Comparison of ENCODE assay signal across 8 cellular contexts in genomic region chr9:131366745-131367401, GRCh38. TPM values are rescaled to one million over a fixed set of nuclear protein-coding genes. Genes with fewer than 3 reads are reported as not detected.
DNase-seq lines count a peak whose midpoint lies in the region; ATAC-seq and TF ChIP-seq lines count a peak whose summit lies in the region.

No MANE protein-coding gene starts in this region.

- no peak overlapping the region for H3K18ac ChIP-seq in neuronal stem cell (ENCODE audit: low read length)

- no peak overlapping the region for H4K91ac ChIP-seq in neuronal stem cell (ENCODE audit: low read depth, low read length, poor library complexity)

- H3K27ac ChIP-seq in esophagus muscularis mucosa (replicated peaks in 1 of 4) (no peak overlapping the region), neuronal stem cell (replicated peaks; ENCODE audit: low read length) (no peak overlapping the region)

- H2BK12ac ChIP-seq in neuronal stem cell (ENCODE audit: low read length), result no peak overlapping the region

- H4K8ac ChIP-seq in neuronal stem cell (ENCODE audit: low read depth, low read length), result no peak overlapping the region

- intact Hi-C loops in esophagus muscularis mucosa (cut with DNase I), result loop anchor here (5.0 kb wide), 1 partner anchor 110 kb away; no protein-coding TSS in a partner anchor

- H2AFZ ChIP-seq in neuronal stem cell (ENCODE audit: low read length), result peak overlapping the region; percentile 62

- no peaks in the 10 kb centered on the region for H3K27me3 ChIP-seq in esophagus muscularis mucosa
- no peaks in the 10 kb centered on the region for H3K27me3 ChIP-seq in neuronal stem cell (ENCODE audit: control insufficient read depth in 3 of 3, insufficient read depth in 3 of 3, low read depth in 1 of 3, low read length in 3 of 3)

- no peak overlapping the region for H3K4ac ChIP-seq in neuronal stem cell (ENCODE audit: low read length)

- peak; percentile 62 for DNase-seq in EL
- DNase-seq in NCI-H69 (lab: John Stamatoyannopoulos, UW), result peak; percentile 60
- DNase-seq in esophagus muscularis mucosa (ENCODE audit: extremely low spot score), result no peak
- peak; percentile 36 for DNase-seq in neuronal stem cell (ENCODE audit: low spot score)
- no peak for DNase-seq in NCI-H345 treated with DMSO at 0.1 percent for 48 hours (lab: John Stamatoyannopoulos, UW; ENCODE audit: unreplicated experiment)
- no peak for DNase-seq in activated CD4-positive, alpha-beta T cell treated with anti-CD3 and anti-CD28 coated beads, Interleukin-2, amount 50 U/mL, for 1 hour

- H3K4me3 ChIP-seq in esophagus muscularis mucosa (no peak overlapping the region), neuronal stem cell (ENCODE audit: low read length in 2 of 2) (no peak overlapping the region)

- ATAC-seq in HG03378 (IDR thresholded peaks at IDR 0.05; ENCODE audit: unreplicated experiment) (no peak), GM21825 (IDR thresholded peaks at IDR 0.05; ENCODE audit: unreplicated experiment) (no peak)

- no peak overlapping the region for H3K23ac ChIP-seq in neuronal stem cell (ENCODE audit: low read depth, low read length, poor library complexity)

- WGBS in esophagus muscularis mucosa, result 44% methylated on average over 6 of the region's 6 CpGs
- no CpG with 5 or more reads among the region's 6 CpGs for WGBS in neuronal stem cell (ENCODE audit: extremely low coverage in 2 of 2, insufficient read length in 2 of 2, insufficient replicate concordance in 1 of 2), 2 donors

- H2BK5ac ChIP-seq in neuronal stem cell (ENCODE audit: low read length), result no peak overlapping the region

- H3K9me3 ChIP-seq in esophagus muscularis mucosa (no peaks in the 10 kb centered on the region), neuronal stem cell (replicated peaks in 1 of 2; ENCODE audit: control insufficient read depth in 2 of 2, insufficient read depth in 1 of 2, low read depth in 1 of 2, low read length in 2 of 2) (no peaks in the 10 kb centered on the region)

- peaks cover 0 to 11% (median 2%) of the 10 kb centered on the region in 4 donors for H3K4me1 ChIP-seq in esophagus muscularis mucosa
- peaks cover 0 to 2% of the 10 kb centered on the region in 2 donors for H3K4me1 ChIP-seq in neuronal stem cell (ENCODE audit: control insufficient read depth in 2 of 2, insufficient read depth in 1 of 2, low read depth in 1 of 2, low read length in 2 of 2)

- H2AK5ac ChIP-seq in neuronal stem cell (ENCODE audit: low read depth, low read length), result no peak overlapping the region

- no peaks in the 10 kb centered on the region for H3K79me1 ChIP-seq in neuronal stem cell (ENCODE audit: low read depth, low read length)

- H3K36me3 ChIP-seq in esophagus muscularis mucosa, result no peaks in the 10 kb centered on the region
- no peaks in the 10 kb centered on the region for H3K36me3 ChIP-seq in neuronal stem cell (replicated peaks in 1 of 2; ENCODE audit: control insufficient read depth in 2 of 2, insufficient read depth in 2 of 2, low read length in 2 of 2)

- H2BK120ac ChIP-seq in neuronal stem cell (ENCODE audit: low read depth, low read length), result no peak overlapping the region

- TF ChIP-seq POLR2A in esophagus muscularis mucosa (IDR thresholded peaks at IDR 0.05; ENCODE audit: low read depth), result no peak

- no peak overlapping the region for H3K14ac ChIP-seq in neuronal stem cell (ENCODE audit: low read length)

- TF ChIP-seq CTCF in esophagus muscularis mucosa (IDR thresholded peaks at IDR 0.05), result peak; percentile 25 to 37 (median 35)

- H3K4me2 ChIP-seq in neuronal stem cell (ENCODE audit: insufficient read depth, low read length, poor library complexity, severe bottlenecking), result no peak overlapping the region

- no peak overlapping the region for H3K9ac ChIP-seq in neuronal stem cell (ENCODE audit: low read depth, low read length, poor library complexity)

- no peak for TF ChIP-seq EP300 in esophagus muscularis mucosa (IDR thresholded peaks at IDR 0.05)

- H2BK15ac ChIP-seq in neuronal stem cell (ENCODE audit: low read length), result no peak overlapping the region

RNA-seq across cellular contexts. Expression of gene PRRC2B, which starts 27.0 kb away (rescaled TPM):
- total RNA-seq in esophagus muscularis mucosa, result 100 to 1,000 TPM; 109 to 226 (median 148) TPM
- 108 TPM for polyA plus RNA-seq in neuronal stem cell (2013, experiment 1 of 2)
- 114 TPM for polyA plus RNA-seq in neuronal stem cell (2013, experiment 2 of 2)

Comparison
In these comparisons a context has a peak if more than half of its experiments do, and no peak if none do; other contexts are left out.
1. DNase-seq: peak in EL (single experiment), NCI-H69 (single experiment) and neuronal stem cell (single experiment); none in esophagus muscularis mucosa (single experiment), NCI-H345 treated with DMSO at 0.1 percent for 48 hours (single experiment) and activated CD4-positive, alpha-beta T cell treated with anti-CD3 and anti-CD28 coated beads, Interleukin-2, amount 50 U/mL, for 1 hour (single experiment).